38 cellular contexts compared by ENCODE assay signal in genomic region chr15:36866896-36867295, GRCh38.
"Had no signal": no experiment of that assay in that cellular context is flagged by ENCODE, and none has a peak within 500 bp of the region (broad histone marks: within the 10 kb centered on the region; RNA-seq: fewer than 3 reads in every experiment).

No MANE protein-coding gene starts in this region.

- H3K4me1 Mint-ChIP-seq: activated naive CD4-positive, alpha-beta T cell treated with anti-CD3 and anti-CD28 coated beads, Interleukin-2, amount 50 U/mL, for 24 hours; activated naive CD8-positive, alpha-beta T cell treated with anti-CD3 and anti-CD28 coated beads for 36 hours; activated naive CD8-positive, alpha-beta T cell treated with anti-CD3 and anti-CD28 coated beads, Interleukin-2, amount 10 ng/mL, durations not matched to agents 7 days and 5 days; activated naive CD8-positive, alpha-beta T cell treated with anti-CD3 and anti-CD28 coated beads, Interleukin-2, amount 50 U/mL, for 24 hours; activated T-helper 17 cell treated with anti-CD3 and anti-CD28 coated beads, Interleukin-2, amount 50 U/mL, for 72 hours; central memory CD8-positive, alpha-beta T cell had no signal

- H3K27me3 Mint-ChIP-seq: activated naive CD4-positive, alpha-beta T cell treated with anti-CD3 and anti-CD28 coated beads, Interleukin-2, amount 50 U/mL, for 24 hours; activated naive CD8-positive, alpha-beta T cell treated with anti-CD3 and anti-CD28 coated beads, Interleukin-2, amount 50 U/mL, for 24 hours; activated T-cell treated with anti-CD3 and anti-CD28 coated beads, Interleukin-2, amount 50 U/mL, for 24 hours; activated T-helper 17 cell treated with anti-CD3 and anti-CD28 coated beads, Interleukin-2, amount 50 U/mL, for 72 hours; brain; central memory CD8-positive, alpha-beta T cell had no signal

- DNase-seq: activated effector memory CD4-positive, alpha-beta T cell treated with anti-CD3 and anti-CD28 coated beads, Interleukin-2, amount 50 U/mL, for 16 hours; activated effector memory CD4-positive, alpha-beta T cell treated with Interleukin-2 at 50 U/mL for 16 hours; activated gamma-delta T cell treated with Interleukin-2 at 50 U/mL for 16 hours; activated naive CD4-positive, alpha-beta T cell; activated naive CD4-positive, alpha-beta T cell treated with anti-CD3 and anti-CD28 coated beads for 36 hours; activated naive CD4-positive, alpha-beta T cell treated with anti-CD3 and anti-CD28 coated beads, Interleukin-2, amount 50 U/mL, for 16 hours; activated naive CD4-positive, alpha-beta T cell treated with Interleukin-2 at 50 U/mL for 16 hours; activated naive CD8-positive, alpha-beta T cell treated with anti-CD3 and anti-CD28 coated beads for 36 hours; activated naive CD8-positive, alpha-beta T cell treated with anti-CD3 and anti-CD28 coated beads, Interleukin-2, amount 10 ng/mL, durations not matched to agents 7 days and 5 days; activated naive CD8-positive, alpha-beta T cell treated with anti-CD3 and anti-CD28 coated beads, Interleukin-2, amount 50 U/mL, for 24 hours; activated T-cell treated with anti-CD3 and anti-CD28 coated beads, Interleukin-2, amount 50 U/mL, for 1 hour; activated T-cell treated with anti-CD3 and anti-CD28 coated beads, Interleukin-2, amount 50 U/mL, for 24 hours; activated T-cell treated with anti-CD3 and anti-CD28 coated beads, Interleukin-2, amount 50 U/mL, for 4 hours; activated T-cell treated with anti-CD3 and anti-CD28 coated beads, Interleukin-2, amount 50 U/mL, for 48 hours; activated T-cell treated with anti-CD3 and anti-CD28 coated beads, Interleukin-2, amount 50 U/mL, for 72 hours; adrenal gland; amniotic stem cell; amygdala; anterior cingulate cortex; aorta; body of pancreas; brain microvascular endothelial cell; caudate nucleus; central memory CD4-positive, alpha-beta T cell; cerebellar nuclear complex had no signal

- H3K36me3 Mint-ChIP-seq: activated naive CD4-positive, alpha-beta T cell treated with anti-CD3 and anti-CD28 coated beads, Interleukin-2, amount 50 U/mL, for 24 hours; activated naive CD4-positive, alpha-beta T cell treated with anti-CD3 and anti-CD28 coated beads, Interleukin-2, amount 50 U/mL, for 72 hours; activated naive CD8-positive, alpha-beta T cell; activated naive CD8-positive, alpha-beta T cell treated with anti-CD3 and anti-CD28 coated beads for 36 hours; activated naive CD8-positive, alpha-beta T cell treated with anti-CD3 and anti-CD28 coated beads, Interleukin-2, amount 10 ng/mL, durations not matched to agents 7 days and 5 days; brain had no signal

- H3K27me3 ChIP-seq: adrenal gland, ascending aorta, body of pancreas, brain microvascular endothelial cell, breast epithelium, cardiac muscle cell had no signal

- H3K36me3 ChIP-seq: adrenal gland, ascending aorta, brain microvascular endothelial cell, breast epithelium, cardiac muscle cell had no signal

- H3K27ac Mint-ChIP-seq: activated naive CD4-positive, alpha-beta T cell treated with anti-CD3 and anti-CD28 coated beads for 36 hours; activated naive CD4-positive, alpha-beta T cell treated with anti-CD3 and anti-CD28 coated beads, Interleukin-2, amount 50 U/mL, for 24 hours; activated naive CD4-positive, alpha-beta T cell treated with anti-CD3 and anti-CD28 coated beads, Interleukin-2, amount 50 U/mL, for 72 hours; activated naive CD8-positive, alpha-beta T cell; activated naive CD8-positive, alpha-beta T cell treated with anti-CD3 and anti-CD28 coated beads for 36 hours; activated naive CD8-positive, alpha-beta T cell treated with anti-CD3 and anti-CD28 coated beads, Interleukin-2, amount 10 ng/mL, durations not matched to agents 7 days and 5 days; activated naive CD8-positive, alpha-beta T cell treated with anti-CD3 and anti-CD28 coated beads, Interleukin-2, amount 50 U/mL, for 24 hours; activated T-cell treated with anti-CD3 and anti-CD28 coated beads, Interleukin-2, amount 50 U/mL, for 24 hours; activated T-cell treated with anti-CD3 and anti-CD28 coated beads, Interleukin-2, amount 50 U/mL, for 72 hours; activated T-helper 1 cell treated with anti-CD3 and anti-CD28 coated beads, Interleukin-12 subunit alpha, Interleukin-12 subunit beta, Interleukin-2, Interleukin-4 antibody, amounts not matched to agents 30 ng/mL and 10 ng/mL and 1 ng/mL, durations not matched to agents 14 hours and 24 hours and 36 hours; activated T-helper 17 cell treated with anti-CD3 and anti-CD28 coated beads, Interleukin-2, amount 50 U/mL, for 72 hours; activated T-helper 2 cell treated with anti-CD3 and anti-CD28 coated beads, Interferon-gamma antibody, Interleukin-2, Interleukin-4, amounts not matched to agents 10 μg/mL and 5 μg/mL and 100 μg/mL, durations not matched to agents 14 hours and 24 hours and 36 hours; brain had no signal

- H3K4me3 Mint-ChIP-seq: activated naive CD4-positive, alpha-beta T cell treated with anti-CD3 and anti-CD28 coated beads for 36 hours; activated naive CD4-positive, alpha-beta T cell treated with anti-CD3 and anti-CD28 coated beads, Interleukin-2, amount 50 U/mL, for 24 hours; activated naive CD8-positive, alpha-beta T cell; activated naive CD8-positive, alpha-beta T cell treated with anti-CD3 and anti-CD28 coated beads for 36 hours; activated naive CD8-positive, alpha-beta T cell treated with anti-CD3 and anti-CD28 coated beads, Interleukin-2, amount 10 ng/mL, durations not matched to agents 7 days and 5 days; activated naive CD8-positive, alpha-beta T cell treated with anti-CD3 and anti-CD28 coated beads, Interleukin-2, amount 50 U/mL, for 24 hours; activated T-cell treated with anti-CD3 and anti-CD28 coated beads, Interleukin-2, amount 50 U/mL, for 24 hours; activated T-cell treated with anti-CD3 and anti-CD28 coated beads, Interleukin-2, amount 50 U/mL, for 4 hours; activated T-cell treated with anti-CD3 and anti-CD28 coated beads, Interleukin-2, amount 50 U/mL, for 72 hours; activated T-helper 1 cell treated with anti-CD3 and anti-CD28 coated beads, Interleukin-12 subunit alpha, Interleukin-12 subunit beta, Interleukin-2, Interleukin-4 antibody, amounts not matched to agents 30 ng/mL and 10 ng/mL and 1 ng/mL, durations not matched to agents 14 hours and 24 hours and 36 hours; activated T-helper 17 cell treated with anti-CD3 and anti-CD28 coated beads, Interleukin-2, amount 50 U/mL, for 72 hours; brain; central memory CD8-positive, alpha-beta T cell had no signal

- H3K9me3 ChIP-seq: adrenal gland, ascending aorta, body of pancreas, breast epithelium had no signal

- H3K9me3 Mint-ChIP-seq: activated naive CD4-positive, alpha-beta T cell treated with anti-CD3 and anti-CD28 coated beads for 36 hours; activated naive CD4-positive, alpha-beta T cell treated with anti-CD3 and anti-CD28 coated beads, Interleukin-2, amount 50 U/mL, for 24 hours; activated naive CD8-positive, alpha-beta T cell treated with anti-CD3 and anti-CD28 coated beads for 36 hours; activated naive CD8-positive, alpha-beta T cell treated with anti-CD3 and anti-CD28 coated beads, Interleukin-2, amount 10 ng/mL, durations not matched to agents 7 days and 5 days; activated naive CD8-positive, alpha-beta T cell treated with anti-CD3 and anti-CD28 coated beads, Interleukin-2, amount 50 U/mL, for 24 hours; activated T-cell treated with anti-CD3 and anti-CD28 coated beads, Interleukin-2, amount 50 U/mL, for 24 hours; activated T-helper 1 cell treated with anti-CD3 and anti-CD28 coated beads, Interleukin-12 subunit alpha, Interleukin-12 subunit beta, Interleukin-2, Interleukin-4 antibody, amounts not matched to agents 30 ng/mL and 10 ng/mL and 1 ng/mL, durations not matched to agents 14 hours and 24 hours and 36 hours; activated T-helper 2 cell treated with anti-CD3 and anti-CD28 coated beads, Interferon-gamma antibody, Interleukin-2, Interleukin-4, amounts not matched to agents 10 μg/mL and 5 μg/mL and 100 μg/mL, durations not matched to agents 14 hours and 24 hours and 36 hours; brain had no signal

- H3K27ac ChIP-seq: adrenal gland, ascending aorta, body of pancreas, brain microvascular endothelial cell, breast epithelium, cardiac muscle cell had no signal

- FAIRE-seq: astrocyte, bronchial epithelial cell had no signal

- H3K4me3 ChIP-seq: adrenal gland, ascending aorta, body of pancreas, breast epithelium, cardiac muscle cell had no signal

- ATAC-seq: activated naive CD4-positive, alpha-beta T cell treated with anti-CD3 and anti-CD28 coated beads, Interleukin-2, amount 50 U/mL, for 72 hours; activated naive CD8-positive, alpha-beta T cell treated with anti-CD3 and anti-CD28 coated beads, Interleukin-2, amount 50 U/mL, for 24 hours; activated T-cell treated with anti-CD3 and anti-CD28 coated beads, Interleukin-2, amount 50 U/mL, for 4 hours; activated T-cell treated with anti-CD3 and anti-CD28 coated beads, Interleukin-2, amount 50 U/mL, for 72 hours; activated T-helper 17 cell treated with anti-CD3 and anti-CD28 coated beads, Interleukin-2, amount 50 U/mL, for 72 hours; body of pancreas had no signal

- H3K4me1 ChIP-seq: adrenal gland, ascending aorta, body of pancreas, breast epithelium had no signal
